1 cellular context compared by ENCODE assay signal in the genomic region with DNA sequence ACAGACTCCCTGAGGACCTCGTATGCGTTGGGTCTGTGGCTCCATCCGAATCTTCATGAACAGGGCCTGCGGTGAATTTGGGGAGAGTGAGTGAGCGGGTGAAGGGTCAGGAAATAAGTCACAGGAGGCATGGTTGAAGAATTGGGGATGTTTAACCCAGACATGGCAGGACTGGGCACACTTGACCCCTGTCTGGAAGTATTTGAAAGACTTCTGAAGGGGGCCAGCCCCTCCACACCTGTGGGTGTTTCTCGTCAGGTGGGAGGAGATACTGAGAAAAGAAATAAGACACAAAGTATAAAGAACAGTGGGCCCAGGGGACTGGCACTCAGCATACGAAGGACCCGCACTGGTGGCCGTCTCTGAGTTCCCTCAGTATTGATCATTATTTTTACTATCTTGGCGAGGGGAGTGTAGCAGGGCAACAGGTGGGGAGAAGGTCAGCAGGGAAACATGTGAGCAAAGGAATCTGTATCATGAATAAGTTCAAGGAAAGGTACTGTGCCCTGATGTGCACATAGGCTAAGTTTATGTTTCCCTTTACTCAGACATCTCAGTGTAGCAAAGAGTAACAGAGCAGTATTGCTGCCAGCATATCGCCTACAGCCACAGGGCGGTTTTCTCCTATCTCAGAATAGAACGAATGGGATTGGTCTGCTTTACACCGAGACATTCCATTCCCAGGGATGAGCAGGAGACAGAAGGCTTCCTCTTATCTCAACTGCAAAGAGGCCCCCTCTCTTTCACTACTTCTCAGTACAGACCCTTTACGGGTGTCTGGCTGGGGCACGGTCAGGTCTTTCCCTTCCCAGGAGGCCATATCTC.
TF ChIP-seq lines count a peak whose summit lies in the region.

No MANE protein-coding gene starts in this region.

TF ChIP-seq in GM23338, 12 proteins besides CTCF, POLR2A, EP300 and RAD21 (continued from another document):
- TF ChIP-seq, protein P1, sequence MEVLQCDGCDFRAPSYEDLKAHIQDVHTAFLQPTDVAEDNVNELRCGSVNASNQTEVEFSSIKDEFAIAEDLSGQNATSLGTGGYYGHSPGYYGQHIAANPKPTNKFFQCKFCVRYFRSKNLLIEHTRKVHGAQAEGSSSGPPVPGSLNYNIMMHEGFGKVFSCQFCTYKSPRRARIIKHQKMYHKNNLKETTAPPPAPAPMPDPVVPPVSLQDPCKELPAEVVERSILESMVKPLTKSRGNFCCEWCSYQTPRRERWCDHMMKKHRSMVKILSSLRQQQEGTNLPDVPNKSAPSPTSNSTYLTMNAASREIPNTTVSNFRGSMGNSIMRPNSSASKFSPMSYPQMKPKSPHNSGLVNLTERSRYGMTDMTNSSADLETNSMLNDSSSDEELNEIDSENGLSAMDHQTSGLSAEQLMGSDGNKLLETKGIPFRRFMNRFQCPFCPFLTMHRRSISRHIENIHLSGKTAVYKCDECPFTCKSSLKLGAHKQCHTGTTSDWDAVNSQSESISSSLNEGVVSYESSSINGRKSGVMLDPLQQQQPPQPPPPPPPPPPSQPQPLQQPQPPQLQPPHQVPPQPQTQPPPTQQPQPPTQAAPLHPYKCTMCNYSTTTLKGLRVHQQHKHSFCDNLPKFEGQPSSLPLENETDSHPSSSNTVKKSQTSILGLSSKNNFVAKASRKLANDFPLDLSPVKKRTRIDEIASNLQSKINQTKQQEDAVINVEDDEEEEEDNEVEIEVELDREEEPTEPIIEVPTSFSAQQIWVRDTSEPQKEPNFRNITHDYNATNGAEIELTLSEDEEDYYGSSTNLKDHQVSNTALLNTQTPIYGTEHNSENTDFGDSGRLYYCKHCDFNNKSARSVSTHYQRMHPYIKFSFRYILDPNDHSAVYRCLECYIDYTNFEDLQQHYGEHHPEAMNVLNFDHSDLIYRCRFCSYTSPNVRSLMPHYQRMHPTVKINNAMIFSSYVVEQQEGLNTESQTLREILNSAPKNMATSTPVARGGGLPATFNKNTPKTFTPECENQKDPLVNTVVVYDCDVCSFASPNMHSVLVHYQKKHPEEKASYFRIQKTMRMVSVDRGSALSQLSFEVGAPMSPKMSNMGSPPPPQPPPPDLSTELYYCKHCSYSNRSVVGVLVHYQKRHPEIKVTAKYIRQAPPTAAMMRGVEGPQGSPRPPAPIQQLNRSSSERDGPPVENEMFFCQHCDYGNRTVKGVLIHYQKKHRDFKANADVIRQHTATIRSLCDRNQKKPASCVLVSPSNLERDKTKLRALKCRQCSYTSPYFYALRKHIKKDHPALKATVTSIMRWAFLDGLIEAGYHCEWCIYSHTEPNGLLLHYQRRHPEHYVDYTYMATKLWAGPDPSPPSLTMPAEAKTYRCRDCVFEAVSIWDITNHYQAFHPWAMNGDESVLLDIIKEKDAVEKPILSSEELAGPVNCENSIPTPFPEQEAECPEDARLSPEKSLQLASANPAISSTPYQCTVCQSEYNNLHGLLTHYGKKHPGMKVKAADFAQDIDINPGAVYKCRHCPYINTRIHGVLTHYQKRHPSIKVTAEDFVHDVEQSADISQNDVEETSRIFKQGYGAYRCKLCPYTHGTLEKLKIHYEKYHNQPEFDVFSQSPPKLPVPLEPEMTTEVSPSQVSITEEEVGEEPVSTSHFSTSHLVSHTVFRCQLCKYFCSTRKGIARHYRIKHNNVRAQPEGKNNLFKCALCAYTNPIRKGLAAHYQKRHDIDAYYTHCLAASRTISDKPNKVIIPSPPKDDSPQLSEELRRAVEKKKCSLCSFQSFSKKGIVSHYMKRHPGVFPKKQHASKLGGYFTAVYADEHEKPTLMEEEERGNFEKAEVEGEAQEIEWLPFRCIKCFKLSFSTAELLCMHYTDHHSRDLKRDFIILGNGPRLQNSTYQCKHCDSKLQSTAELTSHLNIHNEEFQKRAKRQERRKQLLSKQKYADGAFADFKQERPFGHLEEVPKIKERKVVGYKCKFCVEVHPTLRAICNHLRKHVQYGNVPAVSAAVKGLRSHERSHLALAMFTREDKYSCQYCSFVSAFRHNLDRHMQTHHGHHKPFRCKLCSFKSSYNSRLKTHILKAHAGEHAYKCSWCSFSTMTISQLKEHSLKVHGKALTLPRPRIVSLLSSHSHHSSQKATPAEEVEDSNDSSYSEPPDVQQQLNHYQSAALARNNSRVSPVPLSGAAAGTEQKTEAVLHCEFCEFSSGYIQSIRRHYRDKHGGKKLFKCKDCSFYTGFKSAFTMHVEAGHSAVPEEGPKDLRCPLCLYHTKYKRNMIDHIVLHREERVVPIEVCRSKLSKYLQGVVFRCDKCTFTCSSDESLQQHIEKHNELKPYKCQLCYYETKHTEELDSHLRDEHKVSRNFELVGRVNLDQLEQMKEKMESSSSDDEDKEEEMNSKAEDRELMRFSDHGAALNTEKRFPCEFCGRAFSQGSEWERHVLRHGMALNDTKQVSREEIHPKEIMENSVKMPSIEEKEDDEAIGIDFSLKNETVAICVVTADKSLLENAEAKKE (CRISPR knock-in tag; IDR thresholded peaks at IDR 0.05), result no peak
- TF ChIP-seq NANOG (IDR thresholded peaks at IDR 0.05; ENCODE audit: borderline replicate concordance) (no peak), JUNB (IDR thresholded peaks at IDR 0.05; ENCODE audit: unreplicated experiment) (no peak), POLR2AphosphoS5 (IDR thresholded peaks at IDR 0.05; ENCODE audit: low read depth) (no peak), EZH2 (IDR thresholded peaks at IDR 0.05; ENCODE audit: low read depth, unreplicated experiment) (no peak), ZNF331 (CRISPR knock-in tag; IDR thresholded peaks at IDR 0.05; ENCODE audit: low read depth) (no peak), EZH2phosphoT487 (IDR thresholded peaks at IDR 0.05; ENCODE audit: unreplicated experiment) (no peak)
- TF ChIP-seq, protein P2, sequence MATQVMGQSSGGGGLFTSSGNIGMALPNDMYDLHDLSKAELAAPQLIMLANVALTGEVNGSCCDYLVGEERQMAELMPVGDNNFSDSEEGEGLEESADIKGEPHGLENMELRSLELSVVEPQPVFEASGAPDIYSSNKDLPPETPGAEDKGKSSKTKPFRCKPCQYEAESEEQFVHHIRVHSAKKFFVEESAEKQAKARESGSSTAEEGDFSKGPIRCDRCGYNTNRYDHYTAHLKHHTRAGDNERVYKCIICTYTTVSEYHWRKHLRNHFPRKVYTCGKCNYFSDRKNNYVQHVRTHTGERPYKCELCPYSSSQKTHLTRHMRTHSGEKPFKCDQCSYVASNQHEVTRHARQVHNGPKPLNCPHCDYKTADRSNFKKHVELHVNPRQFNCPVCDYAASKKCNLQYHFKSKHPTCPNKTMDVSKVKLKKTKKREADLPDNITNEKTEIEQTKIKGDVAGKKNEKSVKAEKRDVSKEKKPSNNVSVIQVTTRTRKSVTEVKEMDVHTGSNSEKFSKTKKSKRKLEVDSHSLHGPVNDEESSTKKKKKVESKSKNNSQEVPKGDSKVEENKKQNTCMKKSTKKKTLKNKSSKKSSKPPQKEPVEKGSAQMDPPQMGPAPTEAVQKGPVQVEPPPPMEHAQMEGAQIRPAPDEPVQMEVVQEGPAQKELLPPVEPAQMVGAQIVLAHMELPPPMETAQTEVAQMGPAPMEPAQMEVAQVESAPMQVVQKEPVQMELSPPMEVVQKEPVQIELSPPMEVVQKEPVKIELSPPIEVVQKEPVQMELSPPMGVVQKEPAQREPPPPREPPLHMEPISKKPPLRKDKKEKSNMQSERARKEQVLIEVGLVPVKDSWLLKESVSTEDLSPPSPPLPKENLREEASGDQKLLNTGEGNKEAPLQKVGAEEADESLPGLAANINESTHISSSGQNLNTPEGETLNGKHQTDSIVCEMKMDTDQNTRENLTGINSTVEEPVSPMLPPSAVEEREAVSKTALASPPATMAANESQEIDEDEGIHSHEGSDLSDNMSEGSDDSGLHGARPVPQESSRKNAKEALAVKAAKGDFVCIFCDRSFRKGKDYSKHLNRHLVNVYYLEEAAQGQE (IDR thresholded peaks at IDR 0.05; ENCODE audit: unreplicated experiment), result no peak
